ENCODE assay signal across 1 cellular context in genomic region chr9:130117376-130117775, GRCh38.
TF ChIP-seq lines count a peak whose summit lies in the region.

No MANE protein-coding gene starts in this region.

TF ChIP-seq in GM23338, 12 proteins besides CTCF, POLR2A, EP300 and RAD21 (continued from another document):
- TF ChIP-seq ZNF462 (CRISPR knock-in tag; IDR thresholded peaks at IDR 0.05), result no peak
- no peak for TF ChIP-seq ZNF114 (CRISPR knock-in tag; IDR thresholded peaks at IDR 0.05)
- no peak for TF ChIP-seq NANOG (IDR thresholded peaks at IDR 0.05; ENCODE audit: borderline replicate concordance)
- no peak for TF ChIP-seq POLR2AphosphoS5 (IDR thresholded peaks at IDR 0.05; ENCODE audit: low read depth)
- TF ChIP-seq CREB1 (CRISPR knock-in tag; IDR thresholded peaks at IDR 0.05; ENCODE audit: low read depth), result no peak
- no peak for TF ChIP-seq JUNB (IDR thresholded peaks at IDR 0.05; ENCODE audit: unreplicated experiment)
- TF ChIP-seq ETS1 (IDR thresholded peaks at IDR 0.05), result no peak
- TF ChIP-seq EZH2 (IDR thresholded peaks at IDR 0.05; ENCODE audit: low read depth, unreplicated experiment), result no peak
TF ChIP-seq in GM23338: peak in this region for 0.
